Comparison of ENCODE assay signal across 28 cellular contexts in genomic region chr17:70006159-70006558, GRCh38.
DNase-seq lines count a peak whose midpoint lies in the region; ATAC-seq, FAIRE-seq and TF ChIP-seq lines count a peak whose summit lies in the region.
"Had no signal": no experiment of that assay in that cellular context is flagged by ENCODE, and none has a peak within 500 bp of the region (broad histone marks: within the 10 kb centered on the region; RNA-seq: fewer than 3 reads in every experiment).

No MANE protein-coding gene starts in this region.

- H2AK5ac ChIP-seq in IMR-90 (ENCODE audit: low read depth, low read length) = no peak overlapping the region

- FAIRE-seq in astrocyte (lab: Jason Lieb, UNC) = no peak
- FAIRE-seq: HepG2 had no signal

- peak overlapping the region; percentile 26; the same call in 1 of the 2 replicates for H3K18ac ChIP-seq in IMR-90 (ENCODE audit: low read depth, low read length)

- no peak overlapping the region for H2AK9ac ChIP-seq in IMR-90 (replicated peaks; ENCODE audit: low read depth, low read length, poor library complexity)

- POLR2A ChIA-PET in IMR-90 (lab: Charles Lee; ENCODE audit: unreplicated experiment) = interaction anchor here (0.6 kb wide), 1 partner anchor 292 kb away, joined by 3 read pairs; no protein-coding TSS in a partner anchor

- dilution Hi-C loops in IMR-90 (cut with HindIII; ENCODE audit: low sequenced_read_pairs, unreplicated experiment) = no loop called here

- H3K4me2 ChIP-seq in IMR-90 (ENCODE audit: low read depth, low read length) (no peak overlapping the region; the same call in 1 of the 2 replicates), astrocyte (ENCODE audit: low read length) (peak overlapping the region; percentile 12)

- H3K9me3 ChIP-seq in IMR-90 (ENCODE audit: control insufficient read depth, insufficient read depth, low read length) (no peaks in the 10 kb centered on the region), astrocyte (ENCODE audit: insufficient read depth, low read depth, low read length) (no peaks in the 10 kb centered on the region)
- H3K9me3 ChIP-seq: thyroid gland had no signal

- no peak overlapping the region for H4K91ac ChIP-seq in IMR-90 (ENCODE audit: insufficient read depth, low read depth, low read length)

- H3K27ac ChIP-seq in IMR-90 (ENCODE audit: insufficient read depth, low read length) = peak overlapping the region; percentile 42; the same call in 1 of the 2 replicates
- H3K27ac ChIP-seq in astrocyte (ENCODE audit: low read depth, low read length) = no peak overlapping the region
- H3K27ac ChIP-seq: thyroid gland, VCaP had no signal

- H3K23ac ChIP-seq in IMR-90 (ENCODE audit: low read depth, low read length) = no peak overlapping the region

- H3K79me2 ChIP-seq in astrocyte (ENCODE audit: insufficient read depth, low read length) = no peaks in the 10 kb centered on the region

- peak overlapping the region in 1 of 2 experiments; percentile 48; a peak in 2 of 4 replicates for H4K8ac ChIP-seq in IMR-90 (ENCODE audit: low read depth in 2 of 2, low read length in 2 of 2)

- no peaks in the 10 kb centered on the region for H3K9me3 Mint-ChIP-seq in astrocyte (ENCODE audit: unreplicated experiment)
- H3K9me3 Mint-ChIP-seq: activated CD4-positive, alpha-beta T cell treated with anti-CD3 and anti-CD28 coated beads, Interleukin-2, amount 10 ng/mL, durations not matched to agents 7 days and 5 days; central memory CD8-positive, alpha-beta T cell; H9 had no signal

- H2AFZ ChIP-seq in IMR-90 (replicated peaks; ENCODE audit: low read length, poor library complexity) (no peak overlapping the region), astrocyte (ENCODE audit: low read depth, low read length) (no peak overlapping the region)

- H3K36me3 ChIP-seq in IMR-90 (ENCODE audit: control insufficient read depth, insufficient read depth, low read length) (no peaks in the 10 kb centered on the region), astrocyte (ENCODE audit: insufficient read depth, low read length) (no peaks in the 10 kb centered on the region)
- H3K36me3 ChIP-seq: thyroid gland had no signal

- H4K5ac ChIP-seq in IMR-90 (ENCODE audit: low read depth, low read length) = no peak overlapping the region

- peak overlapping the region; percentile 32 for H2BK120ac ChIP-seq in IMR-90 (ENCODE audit: low read depth, low read length)

- no peak overlapping the region for H3K9ac ChIP-seq in IMR-90 (ENCODE audit: low read depth, low read length)
- no peak overlapping the region for H3K9ac ChIP-seq in astrocyte (ENCODE audit: low read length)

- in situ Hi-C loops in IMR-90 (cut with MboI; ENCODE audit: low sequenced_read_pairs) = no loop called here

- intact Hi-C loops in IMR-90 (cut with micrococcal nuclease) = no loop called here

- no peaks in the 10 kb centered on the region for H3K9me1 ChIP-seq in IMR-90 (ENCODE audit: insufficient read depth, low read length)

- H4K20me1 ChIP-seq in IMR-90 (ENCODE audit: insufficient read depth, low read length) = no peaks in the 10 kb centered on the region
- no peaks in the 10 kb centered on the region for H4K20me1 ChIP-seq in astrocyte (ENCODE audit: insufficient read depth, low read length)

- no peak overlapping the region for H3K56ac ChIP-seq in IMR-90 (ENCODE audit: extremely low read depth, insufficient read depth, low read length)

- H3K27ac Mint-ChIP-seq in astrocyte (ENCODE audit: unreplicated experiment) = no peak overlapping the region
- H3K27ac Mint-ChIP-seq: activated CD4-positive, alpha-beta T cell treated with anti-CD3 and anti-CD28 coated beads, Interleukin-2, amount 10 ng/mL, durations not matched to agents 7 days and 5 days; CD4-positive, alpha-beta memory T cell; H9; stimulated activated naive CD8-positive, alpha-beta T cell treated with anti-CD3 and anti-CD28 coated beads, Interleukin-15, amount 100 ng/mL, for 72 hours had no signal

- H3K4me3 ChIP-seq in IMR-90 (ENCODE audit: insufficient read depth, low read depth, low read length) = no peak overlapping the region
- no peak overlapping the region for H3K4me3 ChIP-seq in astrocyte (ENCODE audit: insufficient read depth, low read depth, low read length)
- H3K4me3 ChIP-seq: lung, thyroid gland had no signal

- no peak overlapping the region for H3K4me3 Mint-ChIP-seq in astrocyte (ENCODE audit: unreplicated experiment)
- H3K4me3 Mint-ChIP-seq: activated CD4-positive, alpha-beta T cell treated with anti-CD3 and anti-CD28 coated beads, Interleukin-2, amount 10 ng/mL, durations not matched to agents 7 days and 5 days; CD4-positive, alpha-beta memory T cell; central memory CD8-positive, alpha-beta T cell; H9; neural crest cell; stimulated activated naive CD8-positive, alpha-beta T cell treated with anti-CD3 and anti-CD28 coated beads, Interleukin-15, amount 100 ng/mL, for 72 hours had no signal

- H2BK20ac ChIP-seq in IMR-90 (ENCODE audit: low read depth, low read length) = no peak overlapping the region

- no CpG with 5 or more reads among the region's 4 CpGs for WGBS in IMR-90 (ENCODE audit: extremely low coverage in 2 of 2, insufficient read length in 1 of 2), 2 experiments

- H3K14ac ChIP-seq in IMR-90 (replicated peaks; ENCODE audit: low read depth, low read length) = no peak overlapping the region

- no peak for TF ChIP-seq RAD21 in IMR-90 (IDR thresholded peaks at IDR 0.05; ENCODE audit: low read length)

- no peak for TF ChIP-seq CTCF in IMR-90 (conservative IDR thresholded peaks at IDR 0.05; ENCODE audit: low read depth, low read length)
- no peak for TF ChIP-seq CTCF in astrocyte (IDR thresholded peaks at IDR 0.05; ENCODE audit: insufficient read depth, low read depth, low read length)

- peaks cover 1% of the 10 kb centered on the region; the same call in 1 of the 2 replicates for H3K4me1 ChIP-seq in IMR-90 (ENCODE audit: control insufficient read depth, insufficient read depth, low read length)
- H3K4me1 ChIP-seq in astrocyte (ENCODE audit: insufficient read depth, low read length) = no peaks in the 10 kb centered on the region
- H3K4me1 ChIP-seq: thyroid gland had no signal

- peak; percentile 51 for ATAC-seq in IMR-90 (ENCODE audit: low read depth)
- no peak for ATAC-seq in HG03571 (IDR thresholded peaks at IDR 0.05; ENCODE audit: unreplicated experiment)
- ATAC-seq in GM21526 (IDR thresholded peaks at IDR 0.05; ENCODE audit: low FRiP score, unreplicated experiment) = no peak
- ATAC-seq: HepG2; sciatic nerve; stimulated activated naive CD8-positive, alpha-beta T cell treated with anti-CD3 and anti-CD28 coated beads, Interleukin-15, amount 100 ng/mL, for 72 hours had no signal

- peak overlapping the region; percentile 21 for H2BK5ac ChIP-seq in IMR-90 (ENCODE audit: low read depth, low read length, poor library complexity, severe bottlenecking)

- DNase-seq in IMR-90 (peak; percentile 50), astrocyte (ENCODE audit: low read depth) (no peak), fibroblast of peridontal ligament (ENCODE audit: extremely low read depth) (peak; percentile 56), foreskin melanocyte (no peak)
- no peak for DNase-seq in effector CD8-positive, alpha-beta T cell (lab: John Stamatoyannopoulos, UW)
- DNase-seq: activated CD4-positive, alpha-beta T cell treated with anti-CD3 and anti-CD28 coated beads, Interleukin-2, amount 10 ng/mL, durations not matched to agents 7 days and 5 days; activated naive CD4-positive, alpha-beta T cell treated with Interleukin-2 at 50 U/mL for 16 hours; activated T-cell treated with anti-CD3 and anti-CD28 coated beads, Interleukin-2, amount 50 U/mL, for 48 hours; AML-193; CD4-positive, alpha-beta memory T cell; glutamatergic neuron; H9; kidney glomerular epithelial cell; NCI-H1092 treated with DMSO at 0.1 percent for 48 hours; NCI-H2029; NCI-H345; NCI-H774; posterior cingulate gyrus; stimulated activated naive CD8-positive, alpha-beta T cell treated with anti-CD3 and anti-CD28 coated beads, Interleukin-15, amount 100 ng/mL, for 72 hours; thyroid gland had no signal

- no TSS peak for BruUV-seq in IMR-90 (replicated peaks; lab: Mats Ljungman, UMichigan)

- no peak overlapping the region for H3K4ac ChIP-seq in IMR-90 (ENCODE audit: low read depth, low read length)

- H2BK15ac ChIP-seq in IMR-90 (ENCODE audit: low read depth, low read length) = no peak overlapping the region

- H3K79me1 ChIP-seq in IMR-90 (ENCODE audit: low read depth in 1 of 2, low read length in 2 of 2) = no peaks in the 10 kb centered on the region

- no peaks in the 10 kb centered on the region for H3K4me1 Mint-ChIP-seq in astrocyte (ENCODE audit: low read depth, unreplicated experiment)
- H3K4me1 Mint-ChIP-seq: activated CD4-positive, alpha-beta T cell treated with anti-CD3 and anti-CD28 coated beads, Interleukin-2, amount 10 ng/mL, durations not matched to agents 7 days and 5 days; CD4-positive, alpha-beta memory T cell; central memory CD8-positive, alpha-beta T cell; stimulated activated naive CD8-positive, alpha-beta T cell treated with anti-CD3 and anti-CD28 coated beads, Interleukin-15, amount 100 ng/mL, for 72 hours had no signal

- no peak for TF ChIP-seq POLR2A in IMR-90 (IDR thresholded peaks at IDR 0.05; ENCODE audit: low read depth, low read length)

- H3K27me3 Mint-ChIP-seq in astrocyte (ENCODE audit: low read depth, unreplicated experiment) = no peaks in the 10 kb centered on the region
- H3K27me3 Mint-ChIP-seq: activated CD4-positive, alpha-beta T cell treated with anti-CD3 and anti-CD28 coated beads, Interleukin-2, amount 10 ng/mL, durations not matched to agents 7 days and 5 days; central memory CD8-positive, alpha-beta T cell; stimulated activated naive CD8-positive, alpha-beta T cell treated with anti-CD3 and anti-CD28 coated beads, Interleukin-15, amount 100 ng/mL, for 72 hours had no signal

- no peaks in the 10 kb centered on the region for H3K27me3 ChIP-seq in IMR-90 (ENCODE audit: control insufficient read depth, insufficient read depth, low read length)
- H3K27me3 ChIP-seq in astrocyte (ENCODE audit: insufficient read depth, low read length) = no peaks in the 10 kb centered on the region
- H3K27me3 ChIP-seq: thyroid gland had no signal

- no peaks in the 10 kb centered on the region for H3K36me3 Mint-ChIP-seq in astrocyte (ENCODE audit: low read depth, unreplicated experiment)
- H3K36me3 Mint-ChIP-seq: CD4-positive, alpha-beta memory T cell had no signal

- CTCF ChIA-PET in IMR-90 (lab: Yijun Ruan, JAX) = no interaction called here

TF ChIP-seq in IMR-90, 13 proteins besides CTCF, POLR2A, EP300 and RAD21 (continues in another document):
- no peak for TF ChIP-seq FOS (IDR thresholded peaks at IDR 0.05; ENCODE audit: low read depth, low read length)
- TF ChIP-seq MXI1 (IDR thresholded peaks at IDR 0.05; ENCODE audit: borderline replicate concordance, low read depth, low read length) = no peak
- no peak for TF ChIP-seq RFX5 (IDR thresholded peaks at IDR 0.05; ENCODE audit: low read depth, low read length)
- no peak for TF ChIP-seq BHLHE40 (IDR thresholded peaks at IDR 0.05; ENCODE audit: low read depth, low read length)
- TF ChIP-seq CEBPB (IDR thresholded peaks at IDR 0.05; ENCODE audit: low read depth, low read length) = peak; percentile 28; the same call in 1 of the 2 replicates
- TF ChIP-seq MAFK (IDR thresholded peaks at IDR 0.05; ENCODE audit: low read depth, low read length) = no peak
- TF ChIP-seq RCOR1 (IDR thresholded peaks at IDR 0.05; ENCODE audit: insufficient replicate concordance, low read length) = no peak

Comparison
In these comparisons a context has a peak if more than half of its experiments do, and no peak if none do; other contexts are left out.
1. DNase-seq: peak in IMR-90 (single experiment) and fibroblast of peridontal ligament (single experiment); none in astrocyte (single experiment), foreskin melanocyte (single experiment) and effector CD8-positive, alpha-beta T cell (single experiment).